In genomic region chr21:25625776-25626555, GRCh38 we compare ENCODE assay signal across 2 cellular contexts. TPM values are rescaled to one million over a fixed set of nuclear protein-coding genes. Genes with fewer than 3 reads are reported as not detected.
"Had no signal": no experiment of that assay in that cellular context is flagged by ENCODE, and none has a peak within 500 bp of the region (broad histone marks: within the 10 kb centered on the region; RNA-seq: fewer than 3 reads in every experiment).

No MANE protein-coding gene starts in this region.

RNA-seq across cellular contexts. Expression of gene JAM2, which starts 13.1 kb away (rescaled TPM):
- total RNA-seq: HT-29, K562 had no signal
